In the genomic region with DNA sequence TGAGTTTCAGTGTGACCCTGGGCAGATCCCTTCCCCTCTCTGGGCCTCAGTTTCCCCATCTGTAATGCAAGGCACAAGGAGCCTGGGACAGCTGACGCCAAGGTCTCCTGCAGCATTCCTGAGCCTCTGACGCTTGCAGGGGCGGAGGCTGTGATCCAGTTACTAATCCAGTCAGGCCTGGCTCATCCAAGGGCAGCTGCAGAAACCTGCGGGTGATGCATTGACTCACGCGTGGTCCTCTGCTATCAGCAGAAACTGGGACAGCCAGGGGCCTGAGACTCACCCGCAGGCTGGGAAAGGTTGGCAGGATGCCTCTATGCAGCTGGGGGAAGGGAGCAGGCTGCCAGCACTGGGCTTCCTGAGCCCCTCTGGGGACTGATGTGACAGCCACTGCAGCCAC, we compare ENCODE assay signal across 11 cellular contexts.
DNase-seq lines count a peak whose midpoint lies in the region; ATAC-seq and TF ChIP-seq lines count a peak whose summit lies in the region.
"Had no signal": no experiment of that assay in that cellular context is flagged by ENCODE, and none has a peak within 500 bp of the region (broad histone marks: within the 10 kb centered on the region; RNA-seq: fewer than 3 reads in every experiment).

No MANE protein-coding gene starts in this region.

- H3K4me3 ChIP-seq in BLaER1 treated with 17β-estradiol and CSF1 and Interleukin-3, amounts not matched to agents 10 nM and 100 nM: no peak overlapping the region
- H3K4me3 ChIP-seq in fibroblast of villous mesenchyme (ENCODE audit: low read depth, low read length): no peak overlapping the region
- H3K4me3 ChIP-seq in effector memory CD4-positive, alpha-beta T cell (ENCODE audit: insufficient read depth, low read depth, low read length, poor library complexity, severe bottlenecking): no peak overlapping the region

- peak overlapping the region in 5 of 11 experiments; percentile 28 to 68 (median 56); a peak in 6 of 22 replicates for H3K27ac ChIP-seq in BLaER1 treated with 17β-estradiol and CSF1 and Interleukin-3, amounts not matched to agents 10 nM and 100 nM
- no peak overlapping the region for H3K27ac ChIP-seq in effector memory CD4-positive, alpha-beta T cell (ENCODE audit: insufficient read depth, low read length, poor library complexity, severe bottlenecking)

- no peaks in the 10 kb centered on the region for H3K36me3 ChIP-seq in BLaER1 treated with 17β-estradiol and CSF1 and Interleukin-3, amounts not matched to agents 10 nM and 100 nM
- H3K36me3 ChIP-seq in effector memory CD4-positive, alpha-beta T cell (ENCODE audit: control insufficient read depth, insufficient read depth, low read length): no peaks in the 10 kb centered on the region

- peaks cover 37 to 98% (median 61%) of the 10 kb centered on the region in 10 experiments for H3K4me1 ChIP-seq in BLaER1 treated with 17β-estradiol and CSF1 and Interleukin-3, amounts not matched to agents 10 nM and 100 nM
- no peaks in the 10 kb centered on the region for H3K4me1 ChIP-seq in effector memory CD4-positive, alpha-beta T cell (ENCODE audit: control insufficient read depth, insufficient read depth, low read length, poor library complexity, severe bottlenecking)

- peak overlapping the region in 4 of 11 experiments; percentile 4 to 46 (median 17); a peak in 2 of 22 replicates for H3K9ac ChIP-seq in BLaER1 treated with 17β-estradiol and CSF1 and Interleukin-3, amounts not matched to agents 10 nM and 100 nM

- H3K9me3 ChIP-seq in BLaER1 treated with 17β-estradiol and CSF1 and Interleukin-3, amounts not matched to agents 10 nM and 100 nM (replicated peaks in 1 of 11): no peaks in the 10 kb centered on the region
- no peaks in the 10 kb centered on the region for H3K9me3 ChIP-seq in effector memory CD4-positive, alpha-beta T cell (ENCODE audit: control insufficient read depth, low read length)

- no peak for ATAC-seq in HG02852 (IDR thresholded peaks at IDR 0.05; ENCODE audit: unreplicated experiment)
- ATAC-seq: left colon had no signal

- TF ChIP-seq CTCF in fibroblast of villous mesenchyme (IDR thresholded peaks at IDR 0.05; ENCODE audit: insufficient read depth, low read depth, low read length): no peak

- peak overlapping the region; percentile 77 to 92 (median 86) for H3K4me2 ChIP-seq in BLaER1 treated with 17β-estradiol and CSF1 and Interleukin-3, amounts not matched to agents 10 nM and 100 nM

- H4K20me1 ChIP-seq in BLaER1 treated with 17β-estradiol and CSF1 and Interleukin-3, amounts not matched to agents 10 nM and 100 nM: peaks cover 0 to 17% (median 0%) of the 10 kb centered on the region in 11 experiments; a peak in 2 of 22 replicates

- DNase-seq in RPMI8226 (peak; percentile 49), fibroblast of villous mesenchyme (ENCODE audit: low read depth) (peak; percentile 95), occipital lobe (lab: John Stamatoyannopoulos, UW) (peak; percentile 80), foreskin melanocyte (no peak), NCI-H345 (lab: John Stamatoyannopoulos, UW) (no peak)
- DNase-seq in effector memory CD4-positive, alpha-beta T cell: no peak
- DNase-seq: activated T-cell treated with anti-CD3 and anti-CD28 coated beads, Interleukin-2, amount 50 U/mL, for 24 hours; NCI-H2227 treated with DMSO at 0.1 percent for 48 hours had no signal

- peaks cover 0 to 10% (median 7%) of the 10 kb centered on the region in 11 experiments; a peak in 6 of 22 replicates for H3K27me3 ChIP-seq in BLaER1 treated with 17β-estradiol and CSF1 and Interleukin-3, amounts not matched to agents 10 nM and 100 nM
- no peaks in the 10 kb centered on the region for H3K27me3 ChIP-seq in effector memory CD4-positive, alpha-beta T cell (replicated peaks; ENCODE audit: control insufficient read depth, insufficient read depth, low read length, poor library complexity, severe bottlenecking)

Comparison
In these comparisons a context has a peak if more than half of its experiments do, and no peak if none do; other contexts are left out.
1. DNase-seq: peak in RPMI8226 (single experiment), fibroblast of villous mesenchyme (single experiment) and occipital lobe (single experiment); none in effector memory CD4-positive, alpha-beta T cell (0 of 3), foreskin melanocyte (single experiment) and NCI-H345 (single experiment).